18 cellular contexts compared by ENCODE assay signal in the genomic region with DNA sequence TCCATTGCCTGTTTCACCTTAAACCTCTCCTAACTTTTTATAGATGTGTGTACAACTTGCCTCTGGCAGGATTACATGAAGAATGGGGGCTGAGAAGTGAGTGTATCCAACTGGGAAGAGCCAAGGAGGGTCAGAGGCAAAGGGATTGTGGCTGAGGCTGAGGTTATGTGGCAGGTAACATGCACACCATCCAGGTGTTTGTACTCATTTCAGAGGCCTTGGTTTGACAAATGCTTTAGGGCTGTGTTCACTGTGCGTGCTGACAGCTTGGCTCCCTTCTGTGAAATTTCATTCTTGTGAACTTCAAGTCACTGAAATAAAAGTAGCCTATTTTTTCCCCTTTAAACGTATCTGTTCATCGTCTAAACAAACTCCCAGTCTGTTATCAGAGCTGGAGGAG. TPM values are rescaled to one million over a fixed set of nuclear protein-coding genes. Genes with fewer than 3 reads are reported as not detected.
DNase-seq lines count a peak whose midpoint lies in the region; ATAC-seq and TF ChIP-seq lines count a peak whose summit lies in the region.
"Had no signal": no experiment of that assay in that cellular context is flagged by ENCODE, and none has a peak within 500 bp of the region (broad histone marks: within the 10 kb centered on the region; RNA-seq: fewer than 3 reads in every experiment).

No MANE protein-coding gene starts in this region.

- TF ChIP-seq CTCF in esophagus muscularis mucosa (IDR thresholded peaks at IDR 0.05) (no peak), sigmoid colon (IDR thresholded peaks at IDR 0.05) (no peak), neural progenitor cell (IDR thresholded peaks at IDR 0.05) (no peak)

- peaks cover 10% of the 10 kb centered on the region for H4K20me1 ChIP-seq in neural progenitor cell (ENCODE audit: low read depth)

- H3K79me2 ChIP-seq in neural progenitor cell (ENCODE audit: low read depth): peaks cover 15% of the 10 kb centered on the region

- H3K9me3 ChIP-seq in esophagus muscularis mucosa (no peaks in the 10 kb centered on the region), muscle layer of colon (ENCODE audit: low read length) (no peaks in the 10 kb centered on the region), sigmoid colon (no peaks in the 10 kb centered on the region), aorta (ENCODE audit: control insufficient read depth, low read length) (no peaks in the 10 kb centered on the region), neural progenitor cell (ENCODE audit: low read depth) (no peaks in the 10 kb centered on the region)

- WGBS in esophagus muscularis mucosa: 45% methylated on average over 3 of the region's 3 CpGs
- whole genome bisulfite sequencing in sigmoid colon, 2 donors: 73 to 88% methylated on average over 3 of the region's 3 CpGs
- 7 to 8% methylated on average over 3 of the region's 3 CpGs for WGBS in aorta, 2 donors

- H2AFZ ChIP-seq in neural progenitor cell (replicated peaks): no peak overlapping the region

- H3K4me3 Mint-ChIP-seq in neural progenitor cell: no peak overlapping the region

- H3K27me3 ChIP-seq in esophagus muscularis mucosa (no peaks in the 10 kb centered on the region), muscle layer of colon (ENCODE audit: control insufficient read depth in 1 of 2, insufficient read depth in 2 of 2, low read length in 2 of 2) (no peaks in the 10 kb centered on the region), sigmoid colon (no peaks in the 10 kb centered on the region), aorta (ENCODE audit: control insufficient read depth in 1 of 2, insufficient read depth in 2 of 2, low read length in 1 of 2) (no peaks in the 10 kb centered on the region), neural progenitor cell (no peaks in the 10 kb centered on the region)

- DNase-seq in esophagus muscularis mucosa (ENCODE audit: extremely low spot score) (no peak), sigmoid colon (no peak), aorta (no peak), nucleus accumbens (lab: John Stamatoyannopoulos, UW) (no peak), HT-29 (ENCODE audit: low spot score) (no peak), neural progenitor cell (ENCODE audit: low spot score) (no peak)
- DNase-seq: ACHN, DMS79, NCI-H1105, NCI-H1694, NCI-H2081 treated with DMSO at 0.1 percent for 48 hours, NCI-H510A, NCI-H774, OCI-M1, SHP77 had no signal

- H3K27ac Mint-ChIP-seq in neural progenitor cell: no peak overlapping the region

- peaks cover 2% of the 10 kb centered on the region for H3K27me3 Mint-ChIP-seq in neural progenitor cell (ENCODE audit: insufficient read depth, low read depth)

- peaks cover 12% of the 10 kb centered on the region for H3F3A ChIP-seq in neural progenitor cell (ENCODE audit: low read depth)

- ATAC-seq in aorta (ENCODE audit: low FRiP score): no peak
- ATAC-seq: K562 had no signal

- TF ChIP-seq POLR2A in esophagus muscularis mucosa (IDR thresholded peaks at IDR 0.05; ENCODE audit: low read depth): no peak
- TF ChIP-seq POLR2A in sigmoid colon (IDR thresholded peaks at IDR 0.05): no peak

- peaks cover 17% of the 10 kb centered on the region for H3K4me1 Mint-ChIP-seq in neural progenitor cell

- peaks cover 39 to 93% (median 73%) of the 10 kb centered on the region in 4 donors for H3K4me1 ChIP-seq in esophagus muscularis mucosa
- peaks cover 37% of the 10 kb centered on the region for H3K4me1 ChIP-seq in muscle layer of colon (ENCODE audit: insufficient read depth, low read length)
- H3K4me1 ChIP-seq in sigmoid colon: peaks cover 0 to 67% (median 50%) of the 10 kb centered on the region in 4 donors
- peaks cover 15 to 16% of the 10 kb centered on the region in 2 donors for H3K4me1 ChIP-seq in aorta (ENCODE audit: control insufficient read depth in 1 of 2, insufficient read depth in 2 of 2, low read length in 2 of 2)
- H3K4me1 ChIP-seq in neural progenitor cell: peaks cover 13% of the 10 kb centered on the region

- TF ChIP-seq EP300 in esophagus muscularis mucosa (IDR thresholded peaks at IDR 0.05) (no peak), sigmoid colon (IDR thresholded peaks at IDR 0.05) (no peak)

- H3K36me3 ChIP-seq in esophagus muscularis mucosa (no peaks in the 10 kb centered on the region), muscle layer of colon (ENCODE audit: insufficient read depth, low read length) (no peaks in the 10 kb centered on the region), sigmoid colon (no peaks in the 10 kb centered on the region), aorta (ENCODE audit: control insufficient read depth in 1 of 2, insufficient read depth in 2 of 2, low read length in 1 of 2) (no peaks in the 10 kb centered on the region), neural progenitor cell (no peaks in the 10 kb centered on the region)

- no peak overlapping the region for H3K4me2 ChIP-seq in neural progenitor cell

- H3K9ac ChIP-seq in muscle layer of colon (ENCODE audit: low read length) (no peak overlapping the region), neural progenitor cell (no peak overlapping the region)

- intact Hi-C loops in esophagus muscularis mucosa (cut with DNase I) (loop anchor here (5.0 kb wide), 1 partner anchor 46 kb away; the partner anchor contains the start of gene ANO6), sigmoid colon (cut with DNase I) (no loop called here), aorta (cut with DNase I) (no loop called here)

- peaks cover 8% of the 10 kb centered on the region for H3K36me3 Mint-ChIP-seq in neural progenitor cell

- no peaks in the 10 kb centered on the region for H3K9me3 Mint-ChIP-seq in neural progenitor cell

- H3K27ac ChIP-seq in esophagus muscularis mucosa (replicated peaks in 1 of 4): peak overlapping the region; percentile 16 to 51 (median 46)
- peak overlapping the region; percentile 43 for H3K27ac ChIP-seq in muscle layer of colon (ENCODE audit: low read depth, low read length)
- H3K27ac ChIP-seq in sigmoid colon: peak overlapping the region in 3 of 4 donors; percentile 18 to 66 (median 63)
- peak overlapping the region; percentile 74 for H3K27ac ChIP-seq in aorta (ENCODE audit: low read depth in 1 of 2, low read length in 2 of 2)
- H3K27ac ChIP-seq in neural progenitor cell: no peak overlapping the region
- H3K27ac ChIP-seq: C4-2B had no signal

- H3K4me3 ChIP-seq in esophagus muscularis mucosa: no peak overlapping the region
- no peak overlapping the region for H3K4me3 ChIP-seq in muscle layer of colon (ENCODE audit: low read depth in 1 of 2, low read length in 2 of 2)
- no peak overlapping the region for H3K4me3 ChIP-seq in sigmoid colon
- no peak overlapping the region for H3K4me3 ChIP-seq in aorta (ENCODE audit: low read length in 2 of 2)
- no peak overlapping the region for H3K4me3 ChIP-seq in neural progenitor cell
- H3K4me3 ChIP-seq: K562 had no signal

RNA-seq across cellular contexts. Expression of gene ANO6, which starts 47.7 kb away (rescaled TPM):
- 100 to 1,000 TPM; 141 to 208 (median 166) TPM for total RNA-seq in esophagus muscularis mucosa
- 100 to 1,000 TPM in 2 of 4 donors, 10 to 100 TPM in 2; 98.5 to 107 (median 103) TPM for total RNA-seq in sigmoid colon
- polyA plus RNA-seq in sigmoid colon: 1 to 10 TPM; 1.2 to 9.6 (median 3.6) TPM
- 100 to 1,000 TPM in 1 of 2 donors, 10 to 100 TPM in 1; 88.3 to 129 TPM for total RNA-seq in aorta
- 10 to 100 TPM; 16.0 to 41.0 TPM for polyA plus RNA-seq in aorta
- 28.3 and 30.5 TPM in 2 replicates for total RNA-seq in HT-29 (2014; rRNA removed; shearing (Covaris generic))
- total RNA-seq in neural progenitor cell (ENCODE audit: low replicate concordance): 34.0 and 49.0 TPM in 2 replicates
